Comparison of ENCODE assay signal across 8 cellular contexts in the genomic region with DNA sequence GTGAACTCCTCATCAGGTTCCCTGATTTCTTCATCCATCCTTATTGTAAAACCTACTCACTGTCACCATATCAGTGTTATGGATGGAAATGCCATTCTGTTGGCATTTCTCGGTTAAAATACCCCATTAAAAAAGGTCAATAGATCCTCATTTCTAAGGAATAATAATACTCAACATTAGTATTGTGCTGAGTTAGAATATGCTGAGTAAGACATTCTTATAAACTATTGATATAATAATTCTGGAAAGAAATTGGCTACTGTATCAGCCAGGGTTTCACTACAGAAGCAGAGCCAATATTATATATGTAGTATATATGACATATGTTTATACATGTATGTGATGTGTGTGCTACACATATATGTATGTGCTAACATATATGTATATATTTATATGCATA.
"Had no signal": no experiment of that assay in that cellular context is flagged by ENCODE, and none has a peak within 500 bp of the region (broad histone marks: within the 10 kb centered on the region; RNA-seq: fewer than 3 reads in every experiment).

No MANE protein-coding gene starts in this region.

- H3K4me2 ChIP-seq: GM23338 had no signal

- H3K4me3 ChIP-seq: GM23338, HAP-1 had no signal

- H3K4me1 ChIP-seq: HAP-1 had no signal

- DNase-seq: H7, HFFc6, Kasumi-1, KG1 had no signal

- H2AFZ ChIP-seq: GM23338 had no signal

- H3K9me3 ChIP-seq: HAP-1 had no signal

- H3K36me3 ChIP-seq: HAP-1 had no signal

- ATAC-seq: GM23338, HCT116 had no signal

- H3K27ac ChIP-seq: HL-60 had no signal
